Comparison of ENCODE assay signal across 25 cellular contexts in the genomic region with DNA sequence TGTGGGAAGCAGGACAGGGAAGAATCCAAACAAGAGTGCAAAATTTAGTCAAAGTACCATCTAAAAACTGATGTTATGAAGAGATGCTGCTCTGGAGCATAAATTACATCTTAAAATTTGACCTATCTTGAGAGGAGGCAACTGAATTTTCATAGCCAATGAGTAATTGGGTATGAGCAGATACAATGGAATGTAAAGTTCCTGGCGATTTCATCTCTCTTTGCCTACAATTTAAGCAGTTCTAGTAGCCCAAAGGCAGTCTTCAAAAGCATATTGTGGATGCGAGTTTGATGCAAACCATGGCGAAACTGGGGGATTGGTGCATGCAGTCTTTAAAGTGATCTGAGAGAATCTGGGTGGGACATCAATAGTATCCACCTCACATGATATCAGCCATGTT.
DNase-seq lines count a peak whose midpoint lies in the region; ATAC-seq and TF ChIP-seq lines count a peak whose summit lies in the region.
"Had no signal": no experiment of that assay in that cellular context is flagged by ENCODE, and none has a peak within 500 bp of the region (broad histone marks: within the 10 kb centered on the region; RNA-seq: fewer than 3 reads in every experiment).

No MANE protein-coding gene starts in this region.

- H3K4me1 ChIP-seq in SK-N-SH (ENCODE audit: control insufficient read depth in 1 of 2, insufficient read depth in 2 of 2, low read depth in 1 of 2, low read length in 1 of 2) (no peaks in the 10 kb centered on the region), fibroblast of lung (ENCODE audit: control insufficient read depth, extremely low read depth, insufficient read depth, low read length) (no peaks in the 10 kb centered on the region)
- H3K4me1 ChIP-seq: heart left ventricle, stomach, tibial artery had no signal

- H3K9me3 ChIP-seq in SK-N-SH, result no peaks in the 10 kb centered on the region
- H3K9me3 ChIP-seq in fibroblast of lung (ENCODE audit: control insufficient read depth, insufficient read depth, low read depth, low read length), result no peaks in the 10 kb centered on the region
- H3K9me3 ChIP-seq: stomach, tibial artery had no signal

- H3K4me3 ChIP-seq in SK-N-SH (ENCODE audit: low read depth in 2 of 2, low read length in 1 of 2), result no peak overlapping the region
- no peak overlapping the region for H3K4me3 ChIP-seq in fibroblast of lung (replicated peaks in 1 of 4; ENCODE audit: control extremely low read depth in 1 of 4, insufficient read depth in 1 of 4, low read depth in 3 of 4, low read length in 4 of 4)
- H3K4me3 ChIP-seq: GM23338, heart left ventricle, stomach, tibial artery had no signal

- WGBS in SK-N-SH (ENCODE audit: low lambda C conversion rate), result 49% methylated on average over 3 of the region's 3 CpGs

- H3K4me2 ChIP-seq in SK-N-SH, result 0 out of 2 replicates have a peak overlapping the region, but pooled peaks have one; percentile 4
- no peak overlapping the region for H3K4me2 ChIP-seq in fibroblast of lung (ENCODE audit: extremely low read depth, insufficient read depth, low read length)
- H3K4me2 ChIP-seq: GM23338 had no signal

- H3K9ac ChIP-seq in SK-N-SH, result no peak overlapping the region
- no peak overlapping the region for H3K9ac ChIP-seq in fibroblast of lung (ENCODE audit: insufficient read depth, low read length)

- CTCF ChIA-PET in SK-N-SH (lab: Yijun Ruan, JAX), result no interaction called here

- H3K9me2 ChIP-seq in SK-N-SH, result 0 out of 2 replicates have a peak, but pooled peaks cover 3% of the 10 kb centered on the region

- H3K79me2 ChIP-seq in SK-N-SH (ENCODE audit: insufficient read depth) (no peaks in the 10 kb centered on the region), fibroblast of lung (ENCODE audit: control insufficient read depth, insufficient read depth, low read length) (no peaks in the 10 kb centered on the region)

- H4K20me1 ChIP-seq in SK-N-SH (ENCODE audit: insufficient read depth), result no peaks in the 10 kb centered on the region
- no peaks in the 10 kb centered on the region for H4K20me1 ChIP-seq in fibroblast of lung (ENCODE audit: control insufficient read depth, extremely low read depth, insufficient read depth, low read length)

- no peak for TF ChIP-seq EP300 in SK-N-SH (IDR thresholded peaks at IDR 0.05; ENCODE audit: borderline replicate concordance in 1 of 2, low read depth in 1 of 2, low read length in 1 of 2)

- POLR2A ChIA-PET in SK-N-SH (lab: Yijun Ruan, JAX), result no interaction called here

- TF ChIP-seq CTCF in SK-N-SH (IDR thresholded peaks at IDR 0.05), result no peak
- no peak for TF ChIP-seq CTCF in fibroblast of lung (conservative IDR thresholded peaks at IDR 0.05 in 1 of 2, IDR thresholded peaks at IDR 0.05 in 1 of 2; ENCODE audit: low read depth in 1 of 2, low read length in 2 of 2)

- ATAC-seq in HG02870 (IDR thresholded peaks at IDR 0.05; ENCODE audit: unreplicated experiment), result no peak
- ATAC-seq: activated CD8-positive, alpha-beta T cell treated with anti-CD3 and anti-CD28 coated beads, Interleukin-2, amount 10 ng/mL, durations not matched to agents 7 days and 5 days; activated naive CD8-positive, alpha-beta T cell treated with anti-CD3 and anti-CD28 coated beads, Interleukin-2, amount 50 U/mL, for 24 hours; GM23338; heart left ventricle; left cardiac atrium had no signal

- no peak for TF ChIP-seq RAD21 in SK-N-SH (IDR thresholded peaks at IDR 0.05; ENCODE audit: low read length)

- H3K36me3 ChIP-seq in SK-N-SH (replicated peaks in 1 of 2; ENCODE audit: control insufficient read depth in 1 of 2, insufficient read depth in 2 of 2, low read length in 1 of 2), result no peaks in the 10 kb centered on the region
- no peaks in the 10 kb centered on the region for H3K36me3 ChIP-seq in fibroblast of lung (ENCODE audit: control insufficient read depth, insufficient read depth, low read length)
- H3K36me3 ChIP-seq: heart left ventricle, stomach, tibial artery had no signal

- no peaks in the 10 kb centered on the region for H3F3A ChIP-seq in SK-N-SH (replicated peaks; ENCODE audit: insufficient read depth)

- DNase-seq in HS-27A (ENCODE audit: low read depth) (peak; percentile 27), SK-N-SH (no peak), fibroblast of lung (ENCODE audit: low read depth in 2 of 2) (peak; percentile 51 to 68), DMS53 treated with DMSO at 0.1 percent for 48 hours (lab: John Stamatoyannopoulos, UW; ENCODE audit: unreplicated experiment) (no peak), COLO668 (lab: John Stamatoyannopoulos, UW; ENCODE audit: unreplicated experiment) (no peak)
- DNase-seq in activated naive CD4-positive, alpha-beta T cell (lab: John Stamatoyannopoulos, UW), result no peak
- DNase-seq: activated CD4-positive, alpha-beta T cell treated with anti-CD3 and anti-CD28 coated beads for 1 hour; activated CD8-positive, alpha-beta T cell treated with anti-CD3 and anti-CD28 coated beads, Interleukin-2, amount 10 ng/mL, durations not matched to agents 7 days and 5 days; activated gamma-delta T cell; activated naive CD8-positive, alpha-beta T cell treated with anti-CD3 and anti-CD28 coated beads, Interleukin-2, amount 50 U/mL, for 24 hours; CD4-positive, alpha-beta T cell; DMS 273 treated with DMSO at 0.1 percent for 48 hours; GDM1; heart left ventricle; Kasumi-1; left cardiac atrium; NCI-H1092; NCI-H1930; NCI-H345; NCI-H82; SHP77 treated with DMSO at 0.1 percent for 48 hours; stomach; tibial artery had no signal

- peak overlapping the region; percentile 41; the same call in 1 of the 2 replicates for H2AFZ ChIP-seq in SK-N-SH (ENCODE audit: low read depth)
- H2AFZ ChIP-seq in fibroblast of lung (ENCODE audit: low read length), result no peak overlapping the region
- H2AFZ ChIP-seq: GM23338 had no signal

- H3K27ac ChIP-seq in SK-N-SH (ENCODE audit: low read depth in 2 of 2, low read length in 1 of 2) (no peak overlapping the region), fibroblast of lung (ENCODE audit: insufficient read depth, low read length) (no peak overlapping the region)
- H3K27ac ChIP-seq: heart left ventricle, stomach, tibial artery had no signal

- H3K27me3 ChIP-seq in SK-N-SH (ENCODE audit: insufficient read depth), result no peaks in the 10 kb centered on the region
- no peaks in the 10 kb centered on the region for H3K27me3 ChIP-seq in fibroblast of lung (ENCODE audit: control insufficient read depth, insufficient read depth, low read length)
- H3K27me3 ChIP-seq: heart left ventricle, stomach, tibial artery had no signal

TF ChIP-seq in SK-N-SH, 30 proteins besides CTCF, POLR2A, EP300 and RAD21:
- peak; percentile 55 for TF ChIP-seq JUND (IDR thresholded peaks at IDR 0.05)
- TF ChIP-seq RFX5 (IDR thresholded peaks at IDR 0.05; ENCODE audit: low read length), result no peak
- TF ChIP-seq FOSL2 (IDR thresholded peaks at IDR 0.05; ENCODE audit: borderline replicate concordance, low read depth), result peak; percentile 58; the same call in 1 of the 2 replicates
- TF ChIP-seq TCF12 (IDR thresholded peaks at IDR 0.05), result peak; percentile 7; the same call in 1 of the 2 replicates

Comparison
In these comparisons a context has a peak if more than half of its experiments do, and no peak if none do; other contexts are left out.
1. DNase-seq: peak in HS-27A (single experiment) and fibroblast of lung (2 of 2); none in SK-N-SH (single experiment), DMS53 treated with DMSO at 0.1 percent for 48 hours (single experiment), COLO668 (single experiment) and activated naive CD4-positive, alpha-beta T cell (0 of 4).